ENCODE assay signal across 13 cellular contexts in genomic region chr2:20221169-20221938, GRCh38. TPM values are rescaled to one million over a fixed set of nuclear protein-coding genes. Genes with fewer than 3 reads are reported as not detected.
DNase-seq lines count a peak whose midpoint lies in the region; ATAC-seq, FAIRE-seq and TF ChIP-seq lines count a peak whose summit lies in the region.
"Had no signal": no experiment of that assay in that cellular context is flagged by ENCODE, and none has a peak within 500 bp of the region (broad histone marks: within the 10 kb centered on the region; RNA-seq: fewer than 3 reads in every experiment).

No MANE protein-coding gene starts in this region.

- peaks cover 39% of the 10 kb centered on the region; the same call in 1 of the 2 replicates for H4K20me1 ChIP-seq in BLaER1

- no peak overlapping the region for H3K27ac ChIP-seq in BLaER1
- H3K27ac ChIP-seq: tibial nerve had no signal

- H3K4me1 Mint-ChIP-seq in mesothelial cell of epicardium, result peaks cover 34% of the 10 kb centered on the region

- H3K4me1 ChIP-seq in BLaER1, result peaks cover 67% of the 10 kb centered on the region

- DNase-seq in M059J (ENCODE audit: low read depth), result peak; percentile 43
- DNase-seq in bronchial epithelial cell (ENCODE audit: low read depth), result peak; percentile 68
- DNase-seq in mesothelial cell of epicardium (ENCODE audit: low spot score in 2 of 2, unreplicated experiment in 2 of 2), result no peak
- DNase-seq in SKM-1 treated with dmso at 0.1 percent for 144 hours (lab: John Stamatoyannopoulos, UW; ENCODE audit: unreplicated experiment), result no peak
- DNase-seq in stimulated activated CD4-positive, alpha-beta T cell treated with anti-CD3 and anti-CD28 coated beads, Interleukin-2, amount 100 ng/mL, for 48 hours, result no peak
- no peak for DNase-seq in DMS153 (lab: John Stamatoyannopoulos, UW)
- DNase-seq: activated naive CD4-positive, alpha-beta T cell treated with Interleukin-2 at 50 U/mL for 16 hours; DMS 273 treated with DMSO at 0.1 percent for 48 hours; NCI-H526 treated with DMSO at 0.1 percent for 48 hours had no signal

- FAIRE-seq in bronchial epithelial cell (lab: Jason Lieb, UNC), result no peak

- peak overlapping the region; percentile 97 for H3K4me2 ChIP-seq in BLaER1

- H3K4me3 ChIP-seq in BLaER1 (no peak overlapping the region), bronchial epithelial cell (ENCODE audit: low read depth, low read length) (peak overlapping the region; percentile 5)
- H3K4me3 ChIP-seq: tibial nerve had no signal

- H3K27ac Mint-ChIP-seq in mesothelial cell of epicardium, result peak overlapping the region; percentile 90

- 0 out of 2 replicates have a peak overlapping the region, but pooled peaks have one; percentile 2 for H3K9ac ChIP-seq in BLaER1

- TF ChIP-seq CTCF in bronchial epithelial cell (IDR thresholded peaks at IDR 0.05; ENCODE audit: insufficient read depth, low read length, severe bottlenecking) (no peak), mesothelial cell of epicardium (IDR thresholded peaks at IDR 0.05; ENCODE audit: unreplicated experiment) (no peak)

- no peak for ATAC-seq in GM21381 (IDR thresholded peaks at IDR 0.05; ENCODE audit: unreplicated experiment)

- no peaks in the 10 kb centered on the region for H3K36me3 Mint-ChIP-seq in mesothelial cell of epicardium

- no peaks in the 10 kb centered on the region for H3K9me3 Mint-ChIP-seq in mesothelial cell of epicardium

- H3K27me3 Mint-ChIP-seq in mesothelial cell of epicardium (ENCODE audit: low read depth), result no peaks in the 10 kb centered on the region

- H3K27me3 ChIP-seq in BLaER1, result peaks cover 23% of the 10 kb centered on the region
- H3K27me3 ChIP-seq in bronchial epithelial cell (ENCODE audit: control insufficient read depth, insufficient read depth, low read length), result no peaks in the 10 kb centered on the region

- peak overlapping the region; percentile 73 for H3K4me3 Mint-ChIP-seq in mesothelial cell of epicardium

- H3K9me3 ChIP-seq in BLaER1, result no peaks in the 10 kb centered on the region
- H3K9me3 ChIP-seq: tibial nerve had no signal

- H3K36me3 ChIP-seq in BLaER1, result peaks cover 3% of the 10 kb centered on the region; the same call in 1 of the 2 replicates
- H3K36me3 ChIP-seq in bronchial epithelial cell (ENCODE audit: control insufficient read depth, insufficient read depth, low read length), result peaks cover 35% of the 10 kb centered on the region
- H3K36me3 ChIP-seq: tibial nerve had no signal

RNA-seq across cellular contexts. Expression of gene SDC1, which starts 3.6 kb away (rescaled TPM):
- total RNA-seq in M059J (2014; rRNA removed; shearing (Covaris generic)), result 83.3 and 127 TPM in 2 replicates
- 1,084 and 1,308 TPM in 2 replicates for total RNA-seq in bronchial epithelial cell
- total RNA-seq in mesothelial cell of epicardium, result 45.5 to 50.7 TPM (median 48.3 TPM) in 3 replicates
- total RNA-seq: mononuclear cell had no signal

Comparison
In these comparisons a context has a peak if more than half of its experiments do, and no peak if none do; other contexts are left out.
1. DNase-seq: peak in M059J (single experiment) and bronchial epithelial cell (single experiment); none in mesothelial cell of epicardium (0 of 2), SKM-1 treated with dmso at 0.1 percent for 144 hours (single experiment), stimulated activated CD4-positive, alpha-beta T cell treated with anti-CD3 and anti-CD28 coated beads, Interleukin-2, amount 100 ng/mL, for 48 hours (0 of 2) and DMS153 (single experiment).